ENCODE assay signal across 1 cellular context in the genomic region with DNA sequence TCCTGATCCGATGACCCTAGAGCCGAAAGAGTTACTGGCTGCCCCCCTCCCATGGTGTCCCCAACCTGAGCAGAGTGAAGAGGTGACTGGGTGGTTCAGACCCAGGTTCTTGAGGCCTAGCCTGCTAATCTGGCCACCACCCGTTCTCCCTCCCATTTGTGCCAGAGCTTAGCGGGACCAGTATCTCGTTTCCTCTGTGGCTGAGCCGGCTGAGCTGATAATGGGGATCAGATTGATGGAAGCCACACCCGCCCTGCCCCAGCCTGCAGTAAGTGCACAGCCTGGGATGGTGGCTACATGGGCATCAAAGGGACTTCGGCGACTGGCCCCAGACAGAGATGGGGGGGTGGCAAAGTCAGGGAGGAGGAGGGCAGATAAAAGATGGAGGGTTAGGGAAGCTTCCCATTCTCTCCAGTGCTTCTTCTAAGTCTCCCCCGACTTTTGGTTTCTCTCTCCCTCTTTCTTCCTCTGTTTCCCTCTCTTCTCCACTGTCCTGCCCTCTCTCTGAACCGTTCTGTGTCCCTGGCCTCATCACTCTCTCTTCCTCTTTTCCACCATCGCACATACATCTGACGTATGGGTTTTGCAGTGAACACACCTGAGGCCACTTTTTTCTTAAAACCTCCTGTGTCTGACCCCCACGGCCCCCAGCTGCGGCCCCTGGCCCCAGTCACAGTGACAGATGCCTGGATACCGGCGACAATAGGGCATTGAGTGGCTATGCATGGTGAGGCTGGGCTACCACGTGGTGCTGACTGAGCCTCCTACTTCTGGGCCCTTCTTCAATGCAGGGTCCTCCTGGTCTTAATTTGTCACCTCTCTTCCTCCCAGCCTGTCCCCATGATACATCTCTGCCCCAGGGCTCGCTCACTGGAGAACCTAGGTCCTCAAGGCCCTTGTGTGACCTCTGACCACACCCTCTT.
TF ChIP-seq lines count a peak whose summit lies in the region.

No MANE protein-coding gene starts in this region.

TF ChIP-seq in GM23338, 12 proteins besides CTCF, POLR2A, EP300 and RAD21 (continued from another document):
- TF ChIP-seq, protein P1, sequence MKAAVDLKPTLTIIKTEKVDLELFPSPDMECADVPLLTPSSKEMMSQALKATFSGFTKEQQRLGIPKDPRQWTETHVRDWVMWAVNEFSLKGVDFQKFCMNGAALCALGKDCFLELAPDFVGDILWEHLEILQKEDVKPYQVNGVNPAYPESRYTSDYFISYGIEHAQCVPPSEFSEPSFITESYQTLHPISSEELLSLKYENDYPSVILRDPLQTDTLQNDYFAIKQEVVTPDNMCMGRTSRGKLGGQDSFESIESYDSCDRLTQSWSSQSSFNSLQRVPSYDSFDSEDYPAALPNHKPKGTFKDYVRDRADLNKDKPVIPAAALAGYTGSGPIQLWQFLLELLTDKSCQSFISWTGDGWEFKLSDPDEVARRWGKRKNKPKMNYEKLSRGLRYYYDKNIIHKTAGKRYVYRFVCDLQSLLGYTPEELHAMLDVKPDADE (IDR thresholded peaks at IDR 0.05) = no peak
- TF ChIP-seq STAT1 (IDR thresholded peaks at IDR 0.05; ENCODE audit: unreplicated experiment) = no peak
